28 cellular contexts compared by ENCODE assay signal in the genomic region with DNA sequence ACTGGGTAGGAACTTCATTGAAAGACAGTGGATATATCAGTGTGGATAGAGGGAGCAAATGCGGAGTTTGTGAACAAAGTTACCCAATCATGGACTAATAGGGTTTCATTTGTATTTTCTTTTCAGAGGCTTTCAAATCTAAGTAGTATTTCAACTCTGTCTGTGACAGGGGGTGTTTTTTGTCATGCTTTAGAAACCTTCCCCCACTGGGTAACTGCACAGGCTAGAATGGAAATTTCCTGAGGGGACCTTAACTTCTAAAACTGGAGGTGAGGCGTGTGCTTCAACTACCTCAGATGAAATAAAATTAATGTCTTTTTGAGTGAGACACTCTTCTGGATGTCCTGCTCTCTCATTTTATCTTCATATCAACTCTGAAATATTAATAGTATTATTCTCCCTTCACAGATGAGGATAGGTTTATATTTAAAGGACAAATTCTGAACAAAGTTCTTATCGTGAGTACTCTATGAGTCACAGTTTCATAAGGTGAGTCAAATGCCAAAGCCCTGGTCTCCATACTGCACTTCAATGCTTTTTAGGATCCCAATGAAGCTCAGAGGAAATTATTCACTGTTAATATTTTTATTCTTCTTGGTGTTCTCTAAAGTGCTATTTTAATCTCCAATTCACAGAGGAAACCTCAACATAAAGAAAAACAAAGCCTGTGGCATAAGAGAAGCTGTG.
"Had no signal": no experiment of that assay in that cellular context is flagged by ENCODE, and none has a peak within 500 bp of the region (broad histone marks: within the 10 kb centered on the region; RNA-seq: fewer than 3 reads in every experiment).

No MANE protein-coding gene starts in this region.

- H3K9me3 ChIP-seq: Peyer's patch had no signal

- H3K27me3 ChIP-seq: brain microvascular endothelial cell, Peyer's patch had no signal

- H3K4me3 ChIP-seq: Peyer's patch had no signal

- ATAC-seq: activated CD8-positive, alpha-beta memory T cell treated with anti-CD3 and anti-CD28 coated beads, Interleukin-2, amount 10 ng/mL, durations not matched to agents 7 days and 5 days; activated T-helper 17 cell treated with anti-CD3 and anti-CD28 coated beads, Interleukin-2, amount 50 U/mL, for 72 hours; T-helper 17 cell; WTC11 had no signal

- DNase-seq: activated CD4-positive, alpha-beta T cell treated with anti-CD3 and anti-CD28 coated beads for 48 hours; activated CD4-positive, alpha-beta T cell treated with anti-CD3 and anti-CD28 coated beads, Interleukin-2, amount 50 U/mL, for 48 hours; activated CD4-positive, CD25-positive, alpha-beta regulatory T cell treated with anti-CD3 and anti-CD28 coated beads, Interleukin-2, amount 50 U/mL, for 72 hours; activated CD8-positive, alpha-beta memory T cell treated with anti-CD3 and anti-CD28 coated beads, Interleukin-2, amount 10 ng/mL, durations not matched to agents 7 days and 5 days; activated gamma-delta T cell; activated naive CD4-positive, alpha-beta T cell treated with anti-CD3 and anti-CD28 coated beads for 36 hours; activated T-cell treated with anti-CD3 and anti-CD28 coated beads, Interleukin-2, amount 50 U/mL, for 24 hours; amygdala; brain microvascular endothelial cell; caudate nucleus; Kasumi-1; KBM-7; NCI-H1092; NCI-H1417; NCI-H1930; NCI-H2107; NCI-H2171 treated with DMSO at 0.1 percent for 48 hours; NCI-H226; NCI-H526; NCI-H774; NK-92 treated with Interleukin-12 subunit alpha and Interleukin-12 subunit beta, amount 100 ng/mL, for 24 hours; OCI-M1; Peyer's patch; SHP77 treated with DMSO at 0.1 percent for 48 hours; T-helper 17 cell; T-helper 9 cell had no signal

- H3K27ac ChIP-seq: brain microvascular endothelial cell, Peyer's patch had no signal

- H3K36me3 ChIP-seq: brain microvascular endothelial cell, Peyer's patch had no signal

- H3K4me1 ChIP-seq: Peyer's patch had no signal
